8 cellular contexts compared by ENCODE assay signal in the genomic region with DNA sequence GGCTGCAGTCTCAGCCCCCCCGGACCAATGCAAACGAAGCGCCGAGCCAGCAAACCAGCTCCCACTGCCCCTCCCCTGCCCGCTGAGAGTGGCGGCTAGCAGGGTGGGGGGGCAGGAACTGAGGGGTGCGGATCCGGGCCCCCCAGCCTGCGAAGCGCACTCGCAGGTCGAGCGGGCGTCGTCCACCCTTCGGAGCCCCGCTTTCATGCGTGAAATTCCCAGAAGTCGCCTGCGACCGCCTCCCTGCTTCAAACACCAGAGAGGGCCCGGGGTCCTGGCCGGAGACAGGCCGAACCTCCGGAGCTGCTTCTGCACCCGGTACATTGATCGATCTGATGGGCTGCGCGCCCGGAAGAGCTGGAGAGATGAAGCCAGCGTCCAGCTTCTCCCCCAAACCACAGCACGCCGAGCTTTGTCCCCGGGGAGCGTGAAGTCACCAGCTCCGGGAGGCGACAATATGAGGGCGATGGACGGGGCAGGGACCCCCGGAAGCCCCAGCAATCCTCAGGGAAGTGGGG. TPM values are rescaled to one million over a fixed set of nuclear protein-coding genes. Genes with fewer than 3 reads are reported as not detected.
DNase-seq lines count a peak whose midpoint lies in the region; ATAC-seq and TF ChIP-seq lines count a peak whose summit lies in the region.

No MANE protein-coding gene starts in this region.

- no peaks in the 10 kb centered on the region for H3F3A ChIP-seq in neural cell (ENCODE audit: insufficient read depth, low read length, poor library complexity, severe bottlenecking)

- POLR2A ChIA-PET in CD8-positive, alpha-beta T cell (lab: Charles Lee): interaction anchor here (0.6 to 6.4 kb wide), 26 partner anchors 9 to 609 kb away, joined by 3 to 122 read pairs (median 4); a partner anchor contains a TSS

- peaks cover 5% of the 10 kb centered on the region for H3K36me3 ChIP-seq in CD8-positive, alpha-beta T cell (ENCODE audit: insufficient read depth, low read length)
- H3K36me3 ChIP-seq in neural cell (ENCODE audit: insufficient read depth, low read length) (no peaks in the 10 kb centered on the region), aorta (ENCODE audit: control insufficient read depth in 1 of 2, insufficient read depth in 2 of 2, low read length in 1 of 2) (no peaks in the 10 kb centered on the region)

- peaks cover 35% of the 10 kb centered on the region for H3K79me2 ChIP-seq in neural cell (replicated peaks; ENCODE audit: insufficient read depth, low read length)

- H3K36me3 Mint-ChIP-seq in CD8-positive, alpha-beta T cell: peaks cover 30% of the 10 kb centered on the region

- peak overlapping the region; percentile 69 for H3K4me2 ChIP-seq in neural cell (ENCODE audit: low read length)

- TF ChIP-seq RAD21 in neural cell (conservative IDR thresholded peaks at IDR 0.05): no peak

- CTCF ChIA-PET in CD8-positive, alpha-beta T cell (lab: Charles Lee): interaction anchor here (0.6 to 1.5 kb wide), 7 partner anchors 11 to 288 kb away, joined by 3 to 4 read pairs (median 3); no protein-coding TSS in a partner anchor

- no peak for TF ChIP-seq CTCF in CD8-positive, alpha-beta T cell (IDR thresholded peaks at IDR 0.05)
- no peak for TF ChIP-seq CTCF in neural cell (IDR thresholded peaks at IDR 0.05; ENCODE audit: poor library complexity, severe bottlenecking)

- peaks cover 42% of the 10 kb centered on the region for H3K4me1 Mint-ChIP-seq in CD8-positive, alpha-beta T cell (ENCODE audit: low read depth)

- peak overlapping the region; percentile 72 for H3K27ac Mint-ChIP-seq in CD8-positive, alpha-beta T cell

- H3K27me3 ChIP-seq in CD8-positive, alpha-beta T cell (ENCODE audit: insufficient read depth, low read length): no peaks in the 10 kb centered on the region
- H3K27me3 ChIP-seq in neural cell (ENCODE audit: insufficient read depth, low read depth, low read length) (no peaks in the 10 kb centered on the region), aorta (ENCODE audit: control insufficient read depth in 1 of 2, insufficient read depth in 2 of 2, low read length in 1 of 2) (no peaks in the 10 kb centered on the region)

- H3K4me1 ChIP-seq in CD8-positive, alpha-beta T cell (ENCODE audit: insufficient read depth, low read length): peaks cover 40% of the 10 kb centered on the region
- peaks cover 0 to 3% of the 10 kb centered on the region in 2 donors for H3K4me1 ChIP-seq in aorta (ENCODE audit: control insufficient read depth in 1 of 2, insufficient read depth in 2 of 2, low read length in 2 of 2)

- intact Hi-C loops in CD8-positive, alpha-beta T cell (cut with DNase I, micrococcal nuclease): loop anchor here (1.0 to 10.0 kb wide), 12 partner anchors 53 to 1764 kb away; a partner anchor contains a TSS
- intact Hi-C loops in aorta (cut with DNase I): loop anchor here in 1 of 2 donors (2.0 kb wide), 1 partner anchor 52 kb away; a partner anchor contains a TSS

- peak overlapping the region; percentile 90 for H3K9ac ChIP-seq in neural cell (ENCODE audit: low read length)

- peak overlapping the region; percentile 83 for H3K4me3 Mint-ChIP-seq in CD8-positive, alpha-beta T cell

- peak overlapping the region; percentile 38 for H3K27ac ChIP-seq in CD8-positive, alpha-beta T cell (ENCODE audit: low read depth, low read length)
- H3K27ac ChIP-seq in neural cell (ENCODE audit: low read length) (peak overlapping the region; percentile 91), aorta (ENCODE audit: low read depth in 1 of 2, low read length in 2 of 2) (peak overlapping the region in 1 of 2 donors; percentile 3)

- DNase-seq in CD8-positive, alpha-beta T cell: peak in 5 of 7 experiments; percentile 31 to 77 (median 40)
- DNase-seq in HCEC 1CT (peak; percentile 59), NOMO-1 treated with DMSO at 0.1 percent for 48 hours (lab: John Stamatoyannopoulos, UW; ENCODE audit: unreplicated experiment) (peak; percentile 56), activated T-helper 1 cell treated with Interleukin-2 at 50 U/mL for 16 hours (ENCODE audit: low read depth) (peak; percentile 39), fibroblast of the conjunctiva (ENCODE audit: low read depth) (peak; percentile 16), aorta (peak in 1 of 2 donors; percentile 82)

- H3K9me3 ChIP-seq in CD8-positive, alpha-beta T cell (ENCODE audit: low read length): no peaks in the 10 kb centered on the region
- H3K9me3 ChIP-seq in neural cell (ENCODE audit: low read length) (no peaks in the 10 kb centered on the region), aorta (ENCODE audit: control insufficient read depth, low read length) (no peaks in the 10 kb centered on the region)

- no peaks in the 10 kb centered on the region for H3K9me2 ChIP-seq in neural cell (ENCODE audit: insufficient read depth, low read length)

- no peaks in the 10 kb centered on the region for H3K27me3 Mint-ChIP-seq in CD8-positive, alpha-beta T cell (ENCODE audit: low read depth)

- ATAC-seq in CD8-positive, alpha-beta T cell: no peak
- ATAC-seq in aorta (ENCODE audit: low FRiP score) (peak; percentile 15), GM18517 (IDR thresholded peaks at IDR 0.05; ENCODE audit: unreplicated experiment) (no peak)

- no peaks in the 10 kb centered on the region for H3K9me3 Mint-ChIP-seq in CD8-positive, alpha-beta T cell

- TF ChIP-seq EP300 in neural cell (conservative IDR thresholded peaks at IDR 0.05; ENCODE audit: poor library complexity, severe bottlenecking): no peak

- peak overlapping the region; percentile 61 for H3K4me3 ChIP-seq in CD8-positive, alpha-beta T cell (ENCODE audit: low read depth, low read length)
- H3K4me3 ChIP-seq in neural cell (ENCODE audit: low read length) (peak overlapping the region; percentile 92), aorta (ENCODE audit: low read length in 2 of 2) (peak overlapping the region; percentile 66 to 94)

- no peaks in the 10 kb centered on the region for H4K20me1 ChIP-seq in neural cell (ENCODE audit: insufficient read depth)

- 0% methylated on average over 37 to 40 of the region's 40 CpGs for WGBS in aorta, 2 donors

- H2AFZ ChIP-seq in neural cell (ENCODE audit: low read depth, low read length): peak overlapping the region; percentile 76

TF ChIP-seq in neural cell, 6 proteins besides CTCF, POLR2A, EP300 and RAD21:
- TF ChIP-seq POLR2AphosphoS5 (IDR thresholded peaks at IDR 0.05) (peak; percentile 3), SMC3 (conservative IDR thresholded peaks at IDR 0.05; ENCODE audit: poor library complexity) (no peak), TAF1 (IDR thresholded peaks at IDR 0.05; ENCODE audit: low read depth) (peak; percentile 62)
- TF ChIP-seq, protein P1, sequence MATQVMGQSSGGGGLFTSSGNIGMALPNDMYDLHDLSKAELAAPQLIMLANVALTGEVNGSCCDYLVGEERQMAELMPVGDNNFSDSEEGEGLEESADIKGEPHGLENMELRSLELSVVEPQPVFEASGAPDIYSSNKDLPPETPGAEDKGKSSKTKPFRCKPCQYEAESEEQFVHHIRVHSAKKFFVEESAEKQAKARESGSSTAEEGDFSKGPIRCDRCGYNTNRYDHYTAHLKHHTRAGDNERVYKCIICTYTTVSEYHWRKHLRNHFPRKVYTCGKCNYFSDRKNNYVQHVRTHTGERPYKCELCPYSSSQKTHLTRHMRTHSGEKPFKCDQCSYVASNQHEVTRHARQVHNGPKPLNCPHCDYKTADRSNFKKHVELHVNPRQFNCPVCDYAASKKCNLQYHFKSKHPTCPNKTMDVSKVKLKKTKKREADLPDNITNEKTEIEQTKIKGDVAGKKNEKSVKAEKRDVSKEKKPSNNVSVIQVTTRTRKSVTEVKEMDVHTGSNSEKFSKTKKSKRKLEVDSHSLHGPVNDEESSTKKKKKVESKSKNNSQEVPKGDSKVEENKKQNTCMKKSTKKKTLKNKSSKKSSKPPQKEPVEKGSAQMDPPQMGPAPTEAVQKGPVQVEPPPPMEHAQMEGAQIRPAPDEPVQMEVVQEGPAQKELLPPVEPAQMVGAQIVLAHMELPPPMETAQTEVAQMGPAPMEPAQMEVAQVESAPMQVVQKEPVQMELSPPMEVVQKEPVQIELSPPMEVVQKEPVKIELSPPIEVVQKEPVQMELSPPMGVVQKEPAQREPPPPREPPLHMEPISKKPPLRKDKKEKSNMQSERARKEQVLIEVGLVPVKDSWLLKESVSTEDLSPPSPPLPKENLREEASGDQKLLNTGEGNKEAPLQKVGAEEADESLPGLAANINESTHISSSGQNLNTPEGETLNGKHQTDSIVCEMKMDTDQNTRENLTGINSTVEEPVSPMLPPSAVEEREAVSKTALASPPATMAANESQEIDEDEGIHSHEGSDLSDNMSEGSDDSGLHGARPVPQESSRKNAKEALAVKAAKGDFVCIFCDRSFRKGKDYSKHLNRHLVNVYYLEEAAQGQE (IDR thresholded peaks at IDR 0.05; ENCODE audit: borderline replicate concordance): peak; percentile 22

RNA-seq across cellular contexts. Expression of a gene that starts 0.6 kb away (rescaled TPM):
- total RNA-seq in CD8-positive, alpha-beta T cell: 10 to 100 TPM; 57.8 to 61.3 TPM
- polyA plus RNA-seq in neural cell (33.5 and 35.8 TPM in 2 replicates), aorta (10 to 100 TPM in 1 of 2 donors, 1 to 10 TPM in 1; 3.3 to 11.5 TPM)
- 50.5 and 56.7 TPM in 2 replicates for polyA minus RNA-seq in neural cell
- total RNA-seq in aorta: 10 to 100 TPM; 14.1 to 17.6 TPM

RNA-seq across cellular contexts. Expression of a gene that starts 52.6 kb away (rescaled TPM):
- total RNA-seq in CD8-positive, alpha-beta T cell: 10 to 100 TPM; 55.9 to 63.3 TPM
- 90.2 and 113 TPM in 2 replicates for polyA plus RNA-seq in neural cell
- 92.3 and 98.2 TPM in 2 replicates for polyA minus RNA-seq in neural cell
- total RNA-seq in aorta: 10 to 100 TPM; 34.4 to 37.2 TPM
- 10 to 100 TPM; 45.2 to 58.2 TPM for polyA plus RNA-seq in aorta

RNA-seq across cellular contexts. Expression of a gene that starts 54.5 kb away (rescaled TPM):
- total RNA-seq in CD8-positive, alpha-beta T cell: 100 to 1,000 TPM; 802 to 814 TPM
- polyA plus RNA-seq in neural cell (32.0 and 38.4 TPM in 2 replicates), aorta (10 to 100 TPM; 16.8 to 44.9 TPM)
- polyA minus RNA-seq in neural cell: 26.0 and 29.0 TPM in 2 replicates
- 10 to 100 TPM; 14.1 to 41.6 TPM for total RNA-seq in aorta

Comparison
In these comparisons a context has a peak if more than half of its experiments do, and no peak if none do; other contexts are left out.
1. RNA of a gene that starts 54.5 kb away (total RNA-seq): 802 to 814 TPM in CD8-positive, alpha-beta T cell; 14.1 to 41.6 TPM in aorta; every median in the first group is over 10 times any median in the second.
2. Peak in every context shown above with its lines, with median percentiles within 50 percentile points of each other: H3K4me3 ChIP-seq.